28 cellular contexts compared by ENCODE assay signal in the genomic region with DNA sequence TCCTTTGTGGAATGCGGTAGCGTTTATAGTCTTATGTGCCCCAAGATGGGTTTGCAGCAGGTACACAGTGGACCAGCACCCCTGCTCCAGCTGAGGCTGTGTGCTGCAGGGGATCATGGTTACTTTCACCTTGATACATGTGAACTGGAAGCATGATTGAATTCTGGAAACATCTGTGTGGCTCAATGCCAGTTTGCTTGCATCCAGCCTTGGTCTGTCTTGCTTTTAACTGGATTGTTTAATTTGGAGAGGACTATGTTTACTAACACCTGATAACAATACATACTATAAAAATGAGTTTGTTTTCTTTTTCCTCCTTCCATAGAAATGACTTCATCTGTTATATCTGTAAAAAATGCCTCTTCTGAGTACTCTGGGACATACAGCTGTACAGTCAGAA.
"Had no signal": no experiment of that assay in that cellular context is flagged by ENCODE, and none has a peak within 500 bp of the region (broad histone marks: within the 10 kb centered on the region; RNA-seq: fewer than 3 reads in every experiment).

No MANE protein-coding gene starts in this region.

- H3K27ac ChIP-seq: SJSA1 had no signal

- ATAC-seq: activated CD4-positive, alpha-beta T cell treated with anti-CD3 and anti-CD28 coated beads for 36 hours; activated CD8-positive, alpha-beta memory T cell treated with anti-CD3 and anti-CD28 coated beads, Interleukin-2, amount 10 ng/mL, durations not matched to agents 7 days and 5 days; activated naive CD8-positive, alpha-beta T cell treated with anti-CD3 and anti-CD28 coated beads, Interleukin-2, amount 50 U/mL, for 24 hours; Panc1 had no signal

- H3K4me3 ChIP-seq: SJSA1 had no signal

- H3K9me3 ChIP-seq: SJSA1, SK-N-SH had no signal

- H3K9ac ChIP-seq: SK-N-SH had no signal

- H3K4me1 ChIP-seq: SJSA1 had no signal

- H3K36me3 ChIP-seq: SJSA1 had no signal

- H3K27me3 ChIP-seq: SJSA1 had no signal

- DNase-seq: activated CD4-positive, alpha-beta memory T cell treated with anti-CD3 and anti-CD28 coated beads for 36 hours; activated CD4-positive, alpha-beta T cell treated with anti-CD3 and anti-CD28 coated beads for 36 hours; activated CD4-positive, alpha-beta T cell treated with anti-CD3 and anti-CD28 coated beads, Interleukin-2, amount 50 U/mL, for 1 hour; activated CD8-positive, alpha-beta memory T cell treated with anti-CD3 and anti-CD28 coated beads for 24 hours; activated CD8-positive, alpha-beta memory T cell treated with anti-CD3 and anti-CD28 coated beads, Interleukin-2, amount 10 ng/mL, durations not matched to agents 7 days and 5 days; activated CD8-positive, alpha-beta memory T cell treated with anti-CD3 and anti-CD28 coated beads, Interleukin-2, amount 50 U/mL, for 48 hours; activated effector memory CD4-positive, alpha-beta T cell treated with Interleukin-2 at 50 U/mL for 16 hours; activated naive CD4-positive, alpha-beta T cell treated with anti-CD3 and anti-CD28 coated beads, Interleukin-2, amount 10 ng/mL, durations not matched to agents 7 days and 5 days; activated naive CD8-positive, alpha-beta T cell treated with anti-CD3 and anti-CD28 coated beads, Interleukin-2, amount 50 U/mL, for 24 hours; activated T-cell treated with anti-CD3 and anti-CD28 coated beads, Interleukin-2, amount 50 U/mL, for 48 hours; anterior cingulate cortex; caudate nucleus; Kasumi-1; KG1; MM.1S; MV-4-11; NCI-H1092; NCI-H1436 treated with DMSO at 0.1 percent for 48 hours; NCI-H187; NCI-H2029 treated with DMSO at 0.1 percent for 48 hours; NCI-H2171 treated with DMSO at 0.1 percent for 48 hours; NCI-H2227 treated with DMSO at 0.1 percent for 48 hours; NCI-H524 treated with DMSO at 0.1 percent for 48 hours; RPMI8226; SHP77 treated with DMSO at 0.1 percent for 48 hours; SK-N-SH had no signal

- H3K4me2 ChIP-seq: SK-N-SH had no signal
